Comparison of ENCODE assay signal across 2 cellular contexts in the genomic region with DNA sequence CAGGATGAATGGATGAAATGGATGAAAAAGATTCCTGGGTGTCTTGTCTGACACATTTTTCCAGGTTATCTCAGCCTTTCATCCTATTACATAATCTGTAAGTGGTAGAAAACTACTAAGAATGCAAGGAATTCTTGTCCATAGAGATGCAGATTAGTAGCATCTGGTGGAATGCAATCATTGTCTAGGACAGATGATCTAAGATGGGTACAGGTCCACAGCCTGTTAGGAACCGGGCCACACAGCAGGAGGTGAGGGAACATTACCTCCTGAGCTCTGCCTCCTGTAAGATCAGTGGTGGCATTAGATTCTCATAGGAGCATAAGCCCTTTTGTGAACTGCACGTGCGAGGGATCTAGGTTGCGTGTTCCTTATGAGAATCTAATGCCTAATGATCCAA.
A peak's percentile ranks its signal among the peaks of the same experiment; 100 is the strongest.
TF ChIP-seq lines count a peak whose summit lies in the region.

No MANE protein-coding gene starts in this region.

TF ChIP-seq in GM23338, 12 proteins besides CTCF, POLR2A, EP300 and RAD21:
- TF ChIP-seq, protein P1, sequence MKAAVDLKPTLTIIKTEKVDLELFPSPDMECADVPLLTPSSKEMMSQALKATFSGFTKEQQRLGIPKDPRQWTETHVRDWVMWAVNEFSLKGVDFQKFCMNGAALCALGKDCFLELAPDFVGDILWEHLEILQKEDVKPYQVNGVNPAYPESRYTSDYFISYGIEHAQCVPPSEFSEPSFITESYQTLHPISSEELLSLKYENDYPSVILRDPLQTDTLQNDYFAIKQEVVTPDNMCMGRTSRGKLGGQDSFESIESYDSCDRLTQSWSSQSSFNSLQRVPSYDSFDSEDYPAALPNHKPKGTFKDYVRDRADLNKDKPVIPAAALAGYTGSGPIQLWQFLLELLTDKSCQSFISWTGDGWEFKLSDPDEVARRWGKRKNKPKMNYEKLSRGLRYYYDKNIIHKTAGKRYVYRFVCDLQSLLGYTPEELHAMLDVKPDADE (IDR thresholded peaks at IDR 0.05), result no peak
- TF ChIP-seq ZNF462 (CRISPR knock-in tag; IDR thresholded peaks at IDR 0.05), result 0 out of 2 replicates have a peak, but pooled peaks have one; percentile 34
- TF ChIP-seq NANOG (IDR thresholded peaks at IDR 0.05; ENCODE audit: borderline replicate concordance), result 0 out of 2 replicates have a peak, but pooled peaks have one; percentile 6
- no peak for TF ChIP-seq REST (IDR thresholded peaks at IDR 0.05; ENCODE audit: unreplicated experiment)
TF ChIP-seq in GM23338: peak in this region for 2.

TF ChIP-seq in H1, 55 proteins besides CTCF, POLR2A, EP300 and RAD21 (continued from another document):
- peak; percentile 90 for TF ChIP-seq TEAD4 (IDR thresholded peaks at IDR 0.05; ENCODE audit: low read depth, low read length)
